ENCODE assay signal across 20 cellular contexts in genomic region chr3:128431803-128432300, GRCh38. TPM values are rescaled to one million over a fixed set of nuclear protein-coding genes. Genes with fewer than 3 reads are reported as not detected.
DNase-seq lines count a peak whose midpoint lies in the region; ATAC-seq and TF ChIP-seq lines count a peak whose summit lies in the region.
"Had no signal": no experiment of that assay in that cellular context is flagged by ENCODE, and none has a peak within 500 bp of the region (broad histone marks: within the 10 kb centered on the region; RNA-seq: fewer than 3 reads in every experiment).

No MANE protein-coding gene starts in this region.

- no peak for DNase-seq in Calu3
- peak in 1 of 2 experiments; percentile 28 for DNase-seq in PC-9
- no peak for DNase-seq in endothelial cell (ENCODE audit: low spot score)
- DNase-seq in osteocyte (ENCODE audit: extremely low spot score, unreplicated experiment) = no peak
- DNase-seq in HuH-7.5 (ENCODE audit: low spot score) = no peak
- DNase-seq in RWPE1 (ENCODE audit: low spot score) = no peak
- DNase-seq: activated CD4-positive, alpha-beta memory T cell treated with anti-CD3 and anti-CD28 coated beads, Interleukin-2, amount 10 ng/mL, durations not matched to agents 7 days and 5 days; AML-193; amniotic stem cell; gastrocnemius medialis; GOT3; NCI-H1930; NCI-H524; Peyer's patch; sigmoid colon; stimulated activated CD4-positive, alpha-beta T cell treated with anti-CD3 and anti-CD28 coated beads, Interleukin-2, amount 100 ng/mL, for 24 hours had no signal

- intact Hi-C loops in Calu3 (cut with micrococcal nuclease; ENCODE audit: unreplicated experiment) = no loop called here
- intact Hi-C loops in PC-9 (cut with micrococcal nuclease; ENCODE audit: unreplicated experiment) = no loop called here

- no peak for TF ChIP-seq CTCF in Calu3 (IDR thresholded peaks at IDR 0.05; ENCODE audit: unreplicated experiment)
- no peak for TF ChIP-seq CTCF in PC-9 (conservative IDR thresholded peaks at IDR 0.05)
- no peak for TF ChIP-seq CTCF in endothelial cell (IDR thresholded peaks at IDR 0.05; ENCODE audit: unreplicated experiment)
- no peak for TF ChIP-seq CTCF in osteocyte (IDR thresholded peaks at IDR 0.05)
- no peak for TF ChIP-seq CTCF in RWPE1 (conservative IDR thresholded peaks at IDR 0.05; ENCODE audit: low read depth)

- H3K27ac ChIP-seq in PC-9 = no peak overlapping the region
- no peak overlapping the region for H3K27ac ChIP-seq in RWPE1
- H3K27ac ChIP-seq: gastrocnemius medialis, neutrophil, Peyer's patch, sigmoid colon had no signal

- H3K4me1 ChIP-seq in PC-9 (replicated peaks; ENCODE audit: insufficient read depth) = peaks cover 57% of the 10 kb centered on the region

- peak overlapping the region; percentile 78 for H3K4me3 Mint-ChIP-seq in Calu3 (ENCODE audit: low read depth, unreplicated experiment)
- H3K4me3 Mint-ChIP-seq in endothelial cell (ENCODE audit: unreplicated experiment) = peak overlapping the region; percentile 84
- H3K4me3 Mint-ChIP-seq in osteocyte (ENCODE audit: unreplicated experiment) = peak overlapping the region; percentile 64
- H3K4me3 Mint-ChIP-seq: activated CD4-positive, alpha-beta memory T cell treated with anti-CD3 and anti-CD28 coated beads, Interleukin-2, amount 10 ng/mL, durations not matched to agents 7 days and 5 days had no signal

- H3K27me3 Mint-ChIP-seq in Calu3 (ENCODE audit: unreplicated experiment) = peaks cover 30% of the 10 kb centered on the region
- H3K27me3 Mint-ChIP-seq in endothelial cell (ENCODE audit: unreplicated experiment) = peaks cover 27% of the 10 kb centered on the region
- peaks cover 61% of the 10 kb centered on the region for H3K27me3 Mint-ChIP-seq in osteocyte (ENCODE audit: unreplicated experiment)

- H3K79me2 ChIP-seq in PC-9 (ENCODE audit: low read depth) = no peaks in the 10 kb centered on the region

- ATAC-seq in GM21526 (IDR thresholded peaks at IDR 0.05; ENCODE audit: low FRiP score, unreplicated experiment) = no peak
- no peak for ATAC-seq in HG03280 (IDR thresholded peaks at IDR 0.05; ENCODE audit: unreplicated experiment)
- ATAC-seq: gastrocnemius medialis had no signal

- H3K9me3 ChIP-seq in PC-9 (ENCODE audit: insufficient read depth, low read depth) = no peaks in the 10 kb centered on the region; the same call in 1 of the 2 replicates
- H3K9me3 ChIP-seq: gastrocnemius medialis, neutrophil, Peyer's patch, sigmoid colon had no signal

- H3K27ac Mint-ChIP-seq in Calu3 (ENCODE audit: unreplicated experiment) = peak overlapping the region; percentile 75
- no peak overlapping the region for H3K27ac Mint-ChIP-seq in endothelial cell (ENCODE audit: unreplicated experiment)
- H3K27ac Mint-ChIP-seq in osteocyte (ENCODE audit: unreplicated experiment) = no peak overlapping the region
- H3K27ac Mint-ChIP-seq: activated CD4-positive, alpha-beta memory T cell treated with anti-CD3 and anti-CD28 coated beads, Interleukin-2, amount 10 ng/mL, durations not matched to agents 7 days and 5 days had no signal

- H3K9me2 ChIP-seq in PC-9 (ENCODE audit: insufficient read depth) = no peaks in the 10 kb centered on the region

- H4K20me1 ChIP-seq in PC-9 (ENCODE audit: insufficient read depth) = no peaks in the 10 kb centered on the region

- peaks cover 31% of the 10 kb centered on the region for H3K36me3 Mint-ChIP-seq in Calu3 (ENCODE audit: insufficient read depth, unreplicated experiment)
- peaks cover 7% of the 10 kb centered on the region for H3K36me3 Mint-ChIP-seq in endothelial cell (ENCODE audit: low read depth, unreplicated experiment)
- no peaks in the 10 kb centered on the region for H3K36me3 Mint-ChIP-seq in osteocyte (ENCODE audit: unreplicated experiment)

- no peaks in the 10 kb centered on the region for H3K36me3 ChIP-seq in PC-9 (ENCODE audit: low read depth)
- H3K36me3 ChIP-seq: gastrocnemius medialis, neutrophil, Peyer's patch, sigmoid colon had no signal

- BruUV-seq in Calu3 (replicated peaks; lab: Mats Ljungman, UMichigan) (no TSS peak), PC-9 (replicated peaks; lab: Mats Ljungman, UMichigan) (no TSS peak)

- H3K9me3 Mint-ChIP-seq in Calu3 (ENCODE audit: low read depth, unreplicated experiment) = no peaks in the 10 kb centered on the region
- no peaks in the 10 kb centered on the region for H3K9me3 Mint-ChIP-seq in endothelial cell (ENCODE audit: unreplicated experiment)
- H3K9me3 Mint-ChIP-seq in osteocyte (ENCODE audit: unreplicated experiment) = peaks cover 5% of the 10 kb centered on the region
- H3K9me3 Mint-ChIP-seq: activated CD4-positive, alpha-beta memory T cell treated with anti-CD3 and anti-CD28 coated beads, Interleukin-2, amount 10 ng/mL, durations not matched to agents 7 days and 5 days had no signal

- H3K27me3 ChIP-seq in PC-9 (ENCODE audit: insufficient read depth, low read depth) = no peaks in the 10 kb centered on the region

- CTCF ChIA-PET in Calu3 (lab: Charles Lee) (interaction anchor here (1.0 kb wide), 1 partner anchor 58 kb away, joined by 3 read pairs; no protein-coding TSS in a partner anchor), PC-9 (lab: Charles Lee) (interaction anchor here (0.6 kb wide), 1 partner anchor 261 kb away, joined by 5 read pairs; no protein-coding TSS in a partner anchor), RWPE1 (lab: Yijun Ruan, JAX) (interaction anchor here (0.6 kb wide), 1 partner anchor 71 kb away, joined by 3 read pairs; no protein-coding TSS in a partner anchor)

- peak overlapping the region; percentile 63; the same call in 1 of the 2 replicates for H2AFZ ChIP-seq in PC-9

- H3K4me3 ChIP-seq in PC-9 = peak overlapping the region; percentile 56; the same call in 1 of the 2 replicates

- H3K4me1 Mint-ChIP-seq in Calu3 (ENCODE audit: low read depth, unreplicated experiment) (peaks cover 27% of the 10 kb centered on the region), endothelial cell (ENCODE audit: unreplicated experiment) (peaks cover 10% of the 10 kb centered on the region), osteocyte (ENCODE audit: unreplicated experiment) (peaks cover 20% of the 10 kb centered on the region)

- POLR2A ChIA-PET in PC-9 (lab: Charles Lee; ENCODE audit: unreplicated experiment) (no interaction called here), RWPE1 (lab: Yijun Ruan, JAX; ENCODE audit: low non-redundant PET) (no interaction called here)

- H3F3A ChIP-seq in PC-9 (ENCODE audit: insufficient read depth, low read depth) = peaks cover 40% of the 10 kb centered on the region

- H3K4me2 ChIP-seq in PC-9 = peak overlapping the region; percentile 87

RNA-seq across cellular contexts. Expression of gene DNAJB8, which starts 34.8 kb away (rescaled TPM):
- total RNA-seq in Calu3 (2022) = not detected in 2 replicates
- not detected in 2 replicates for total RNA-seq in PC-9 (2021)
- total RNA-seq in endothelial cell (ENCODE audit: unreplicated experiment) = not detected
- not detected in 2 replicates for total RNA-seq in osteocyte
- total RNA-seq: activated CD4-positive, alpha-beta memory T cell treated with anti-CD3 and anti-CD28 coated beads, Interleukin-2, amount 10 ng/mL, durations not matched to agents 7 days and 5 days; gastrocnemius medialis; HT-29; Peyer's patch; sigmoid colon had no signal
